ENCODE assay signal across 8 cellular contexts in the genomic region with DNA sequence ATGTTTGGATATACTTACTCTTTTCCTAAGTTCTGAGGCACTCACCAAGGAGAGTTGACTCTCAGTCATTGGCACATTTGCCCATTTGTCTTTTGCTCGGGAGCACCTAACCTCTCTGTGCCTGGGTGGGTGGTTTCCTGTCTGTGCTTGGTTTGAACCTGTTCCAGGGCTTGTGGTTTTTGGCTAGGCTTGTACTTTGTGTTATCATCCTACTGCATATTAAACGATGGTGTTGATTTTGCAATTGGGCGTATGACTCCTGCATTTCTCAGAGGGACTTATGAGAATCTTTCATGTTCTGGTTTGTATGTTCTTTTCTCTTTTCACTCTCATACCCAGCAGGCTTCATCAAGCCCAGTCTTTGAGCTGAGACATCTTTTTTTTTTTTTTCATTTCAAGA.
A peak's percentile ranks its signal among the peaks of the same experiment; 100 is the strongest.
DNase-seq lines count a peak whose midpoint lies in the region; TF ChIP-seq lines count a peak whose summit lies in the region.
"Had no signal": no experiment of that assay in that cellular context is flagged by ENCODE, and none has a peak within 500 bp of the region (broad histone marks: within the 10 kb centered on the region; RNA-seq: fewer than 3 reads in every experiment).

No MANE protein-coding gene starts in this region.

- no peak overlapping the region for H2AFZ ChIP-seq in fibroblast of lung (ENCODE audit: low read length)

- H3K4me3 ChIP-seq in fibroblast of lung (replicated peaks in 1 of 4; ENCODE audit: control extremely low read depth in 1 of 4, insufficient read depth in 1 of 4, low read depth in 3 of 4, low read length in 4 of 4) = no peak overlapping the region

- no peaks in the 10 kb centered on the region for H3K79me2 ChIP-seq in fibroblast of lung (ENCODE audit: control insufficient read depth, insufficient read depth, low read length)

- H3K36me3 ChIP-seq in fibroblast of lung (ENCODE audit: control insufficient read depth, insufficient read depth, low read length) = no peaks in the 10 kb centered on the region

- no peak overlapping the region for H3K27ac ChIP-seq in fibroblast of lung (ENCODE audit: insufficient read depth, low read length)
- H3K27ac ChIP-seq: HL-60 had no signal

- H3K4me1 ChIP-seq in fibroblast of lung (ENCODE audit: control insufficient read depth, extremely low read depth, insufficient read depth, low read length) = peaks cover 4% of the 10 kb centered on the region

- no peaks in the 10 kb centered on the region for H3K9me3 ChIP-seq in fibroblast of lung (ENCODE audit: control insufficient read depth, insufficient read depth, low read depth, low read length)

- no peaks in the 10 kb centered on the region for H4K20me1 ChIP-seq in fibroblast of lung (ENCODE audit: control insufficient read depth, extremely low read depth, insufficient read depth, low read length)

- peak; percentile 84 for DNase-seq in HT-29 (ENCODE audit: low spot score)
- peak; percentile 37 for DNase-seq in T1000 (lab: John Stamatoyannopoulos, UW)
- DNase-seq in fibroblast of lung (ENCODE audit: low read depth in 2 of 2) = peak; percentile 98 to 100
- DNase-seq in stimulated activated CD8-positive, alpha-beta memory T cell treated with anti-CD3 and anti-CD28 coated beads, Interleukin-7, amount 100 ng/mL, for 24 hours (ENCODE audit: low read depth) = peak; percentile 1
- no peak for DNase-seq in NCI-H1436 (lab: John Stamatoyannopoulos, UW)
- no peak for DNase-seq in effector CD4-positive, alpha-beta T cell
- no peak for DNase-seq in activated CD8-positive, alpha-beta memory T cell treated with anti-CD3 and anti-CD28 coated beads, Interleukin-2, amount 50 U/mL, for 48 hours

- H3K4me2 ChIP-seq in fibroblast of lung (ENCODE audit: extremely low read depth, insufficient read depth, low read length) = peak overlapping the region; percentile 65

- no peak overlapping the region for H3K9ac ChIP-seq in fibroblast of lung (ENCODE audit: insufficient read depth, low read length)

- no peak for TF ChIP-seq CTCF in fibroblast of lung (conservative IDR thresholded peaks at IDR 0.05 in 1 of 2, IDR thresholded peaks at IDR 0.05 in 1 of 2; ENCODE audit: low read depth in 1 of 2, low read length in 2 of 2)

- no peaks in the 10 kb centered on the region for H3K27me3 ChIP-seq in fibroblast of lung (ENCODE audit: control insufficient read depth, insufficient read depth, low read length)

Comparison
In these comparisons a context has a peak if more than half of its experiments do, and no peak if none do; other contexts are left out.
1. DNase-seq: peak in HT-29 (single experiment), T1000 (single experiment), fibroblast of lung (2 of 2) and stimulated activated CD8-positive, alpha-beta memory T cell treated with anti-CD3 and anti-CD28 coated beads, Interleukin-7, amount 100 ng/mL, for 24 hours (single experiment); none in NCI-H1436 (single experiment), effector CD4-positive, alpha-beta T cell (single experiment) and activated CD8-positive, alpha-beta memory T cell treated with anti-CD3 and anti-CD28 coated beads, Interleukin-2, amount 50 U/mL, for 48 hours (single experiment).